8 cellular contexts compared by ENCODE assay signal in the genomic region with DNA sequence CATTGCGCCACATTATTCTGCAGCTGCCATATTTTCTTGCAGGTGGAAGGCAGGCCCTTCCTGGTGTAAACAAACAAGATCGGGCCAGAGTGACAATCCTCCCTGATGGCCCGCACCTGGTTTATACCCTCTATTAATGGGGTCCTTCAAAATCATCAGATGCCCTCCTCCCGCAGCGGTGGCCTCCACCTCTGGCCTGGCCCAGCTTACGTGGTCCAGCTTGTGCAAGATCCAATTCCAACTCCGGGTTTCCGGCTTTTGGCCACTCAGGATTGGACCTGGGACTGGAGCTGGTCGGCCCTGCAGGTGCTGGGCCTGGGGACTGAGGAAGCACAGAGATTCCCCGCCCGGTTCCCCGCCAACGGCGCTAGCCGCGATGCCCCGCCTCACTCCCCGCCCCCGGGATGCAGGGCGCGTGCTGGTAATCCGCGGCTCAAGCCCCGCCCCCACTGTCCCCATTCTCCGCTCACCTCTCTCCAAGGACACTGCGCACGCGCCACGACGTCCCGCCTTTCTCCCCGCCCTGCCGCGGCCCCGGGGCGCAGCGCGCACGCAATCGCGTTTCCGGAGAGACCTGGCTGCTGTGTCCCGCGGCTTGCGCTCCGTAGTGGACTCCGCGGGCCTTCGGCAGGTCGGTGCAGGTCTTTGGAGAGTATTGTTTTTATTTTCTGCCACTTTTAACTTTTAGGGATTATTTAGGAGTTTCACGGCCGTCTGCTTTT. TPM values are rescaled to one million over a fixed set of nuclear protein-coding genes. Genes with fewer than 3 reads are reported as not detected.
DNase-seq lines count a peak whose midpoint lies in the region; ATAC-seq and TF ChIP-seq lines count a peak whose summit lies in the region.

Gene TMEM14B, plus strand, starts transcription at position 555 of the 722 bp plus-strand sequence. CDS start 1,441 bp downstream, outside the sequence.

- WGBS in right lobe of liver (ENCODE audit: insufficient coverage, low coverage, low lambda C conversion rate, missing lambda C conversion rate): under 1% methylated on average over 29 of the region's 52 CpGs

- H3K27me3 ChIP-seq in dorsolateral prefrontal cortex (no peaks in the 10 kb centered on the region), right lobe of liver (no peaks in the 10 kb centered on the region)

- TF ChIP-seq CTCF in CD14-positive monocyte (IDR thresholded peaks at IDR 0.05) (no peak), dorsolateral prefrontal cortex (IDR thresholded peaks at IDR 0.05 in 54 of 56, conservative IDR thresholded peaks at IDR 0.05 in 2 of 56; ENCODE audit: low read depth in 1 of 56, partially characterized antibody in 56 of 56) (peak in 31 of 56 donors; percentile 4 to 62 (median 26)), right lobe of liver (IDR thresholded peaks at IDR 0.05) (no peak)

- no peaks in the 10 kb centered on the region for H3K9me3 ChIP-seq in right lobe of liver

- H3K27ac ChIP-seq in dorsolateral prefrontal cortex (peak within 1 kb of the TSS; percentile 43 to 96 (median 90)), right lobe of liver (peak within 1 kb of the TSS; percentile 30 to 68 (median 67))

- no peaks in the 10 kb centered on the region for H3K9me3 Mint-ChIP-seq in CD14-positive monocyte
- H3K9me3 Mint-ChIP-seq in activated CD4-positive, alpha-beta memory T cell treated with anti-CD3 and anti-CD28 coated beads for 36 hours: no peaks in the 10 kb centered on the region

- peak within 1 kb of the TSS; percentile 88 to 96 (median 94) for H3K27ac Mint-ChIP-seq in CD14-positive monocyte
- H3K27ac Mint-ChIP-seq in activated CD4-positive, alpha-beta memory T cell treated with anti-CD3 and anti-CD28 coated beads for 36 hours: peak within 1 kb of the TSS; percentile 86

- H3K4me3 Mint-ChIP-seq in CD14-positive monocyte: peak within 1 kb of the TSS; percentile 89 to 97
- peak within 1 kb of the TSS; percentile 88 for H3K4me3 Mint-ChIP-seq in activated CD4-positive, alpha-beta memory T cell treated with anti-CD3 and anti-CD28 coated beads for 36 hours

- peaks cover 0 to 4% (median 0%) of the 10 kb centered on the region in 4 donors for H3K36me3 ChIP-seq in right lobe of liver

- intact Hi-C loops in CD14-positive monocyte (cut with micrococcal nuclease) (loop anchor here (2.0 to 5.0 kb wide), 2 partner anchors 50 to 53 kb away; partner anchors contain the start of genes C6orf52 (in 1 of the 2) and PAK1IP1 (in 1 of the 2)), dorsolateral prefrontal cortex (cut with DNase I) (loop anchor here (1.0 kb wide), 2 partner anchors 24 to 53 kb away; partner anchors contain the start of genes C6orf52 (in 2 of the 2), PAK1IP1 (in 2 of the 2) and TMEM14C (in 2 of the 2)), right lobe of liver (cut with DNase I) (no loop called here)
- intact Hi-C loops in activated CD4-positive, alpha-beta memory T cell treated with anti-CD3 and anti-CD28 coated beads for 36 hours (cut with micrococcal nuclease): loop anchor here (1.0 to 5.0 kb wide), 5 partner anchors 24 to 345 kb away; partner anchors contain the start of genes C6orf52, MAK, PAK1IP1 and SMIM13

- H3K4me1 Mint-ChIP-seq in CD14-positive monocyte: peaks cover 29% of the 10 kb centered on the region
- peaks cover 47% of the 10 kb centered on the region for H3K4me1 Mint-ChIP-seq in activated CD4-positive, alpha-beta memory T cell treated with anti-CD3 and anti-CD28 coated beads for 36 hours (ENCODE audit: low read depth)

- CTCF ChIA-PET in activated CD4-positive, alpha-beta memory T cell treated with anti-CD3 and anti-CD28 coated beads for 36 hours (lab: Charles Lee): interaction anchor here (0.9 to 2.1 kb wide), 8 partner anchors 13 to 346 kb away, joined by 3 to 5 read pairs (median 4); partner anchors contain the start of gene SMIM13

- ATAC-seq in GM19397 (IDR thresholded peaks at IDR 0.05; ENCODE audit: unreplicated experiment) (peak; percentile 96), HG03571 (IDR thresholded peaks at IDR 0.05; ENCODE audit: unreplicated experiment) (peak; percentile 96), right lobe of liver (peak; percentile 99 to 100 (median 99))

- H3K4me1 ChIP-seq in right lobe of liver: peaks cover 0 to 10% (median 0%) of the 10 kb centered on the region in 4 donors

- TF ChIP-seq POLR2A in right lobe of liver (IDR thresholded peaks at IDR 0.05): peak; percentile 89

- peaks cover 0 to 2% (median 2%) of the 10 kb centered on the region in 3 donors for H3K27me3 Mint-ChIP-seq in CD14-positive monocyte (ENCODE audit: low read depth in 3 of 3)
- no peaks in the 10 kb centered on the region for H3K27me3 Mint-ChIP-seq in activated CD4-positive, alpha-beta memory T cell treated with anti-CD3 and anti-CD28 coated beads for 36 hours

- peaks cover 24 to 30% of the 10 kb centered on the region in 2 donors for H3K36me3 Mint-ChIP-seq in CD14-positive monocyte
- peaks cover 26% of the 10 kb centered on the region for H3K36me3 Mint-ChIP-seq in activated CD4-positive, alpha-beta memory T cell treated with anti-CD3 and anti-CD28 coated beads for 36 hours

- DNase-seq in CD14-positive monocyte (ENCODE audit: low spot score): peak; percentile 98
- peak; percentile 100 for DNase-seq in NCI-H82 (lab: John Stamatoyannopoulos, UW)
- peak; percentile 100 for DNase-seq in activated CD4-positive, alpha-beta memory T cell treated with anti-CD3 and anti-CD28 coated beads for 36 hours
- peak; percentile 97 to 100 (median 99) for DNase-seq in dorsolateral prefrontal cortex
- DNase-seq in right lobe of liver: peak; percentile 100
- peak; percentile 99 to 100 for DNase-seq in stimulated activated CD4-positive, alpha-beta T cell treated with anti-CD3 and anti-CD28 coated beads, Interleukin-4, amount 100 ng/mL, for 48 hours (ENCODE audit: low read depth in 2 of 2)

- POLR2A ChIA-PET in activated CD4-positive, alpha-beta memory T cell treated with anti-CD3 and anti-CD28 coated beads for 36 hours (lab: Charles Lee): interaction anchor here (0.6 to 2.6 kb wide), 8 partner anchors 17 to 91 kb away, joined by 3 to 16 read pairs (median 4); partner anchors contain the start of genes C6orf52, MAK, PAK1IP1 and TMEM14C

- peak within 1 kb of the TSS; percentile 64 to 98 (median 80) for H3K4me3 ChIP-seq in dorsolateral prefrontal cortex
- H3K4me3 ChIP-seq in right lobe of liver: peak within 1 kb of the TSS; percentile 66 to 85 (median 81)

RNA-seq across cellular contexts. Expression of gene TMEM14B, which starts in this region (rescaled TPM):
- polyA plus RNA-seq in CD14-positive monocyte: 100 to 1,000 TPM; 141 to 185 TPM
- total RNA-seq in activated CD4-positive, alpha-beta memory T cell treated with anti-CD3 and anti-CD28 coated beads for 36 hours: 10 to 100 TPM; 86.9 to 91.3 TPM
- total RNA-seq in dorsolateral prefrontal cortex (10 to 100 TPM; 49.1 to 90.5 (median 69.1) TPM), right lobe of liver (10 to 100 TPM; 32.6 to 49.8 (median 43.5) TPM)

Comparison
In these comparisons a context has a peak if more than half of its experiments do, and no peak if none do; other contexts are left out.
1. Peak in every context shown above with its lines: DNase-seq, ATAC-seq, H3K4me3 ChIP-seq and H3K27ac ChIP-seq.
2. CTCF ChIP-seq: peak in dorsolateral prefrontal cortex (31 of 56); none in CD14-positive monocyte (single experiment) and right lobe of liver (0 of 4).
3. intact Hi-C loops: an anchor here in CD14-positive monocyte (2.0 to 5.0 kb wide), activated CD4-positive, alpha-beta memory T cell treated with anti-CD3 and anti-CD28 coated beads for 36 hours (1.0 to 5.0 kb wide) and dorsolateral prefrontal cortex (1.0 kb wide); none called in right lobe of liver.